13 cellular contexts compared by ENCODE assay signal in genomic region chr12:21642707-21643389, GRCh38. TPM values are rescaled to one million over a fixed set of nuclear protein-coding genes. Genes with fewer than 3 reads are reported as not detected.
DNase-seq lines count a peak whose midpoint lies in the region; ATAC-seq and TF ChIP-seq lines count a peak whose summit lies in the region.
"Had no signal": no experiment of that assay in that cellular context is flagged by ENCODE, and none has a peak within 500 bp of the region (broad histone marks: within the 10 kb centered on the region; RNA-seq: fewer than 3 reads in every experiment).

No MANE protein-coding gene starts in this region.

- ATAC-seq in GM18517 (IDR thresholded peaks at IDR 0.05; ENCODE audit: unreplicated experiment) = peak; percentile 63
- ATAC-seq in GM21717 (IDR thresholded peaks at IDR 0.05; ENCODE audit: unreplicated experiment) = peak; percentile 75
- ATAC-seq in heart right ventricle = peak in 7 of 8 donors; percentile 56 to 90 (median 83)
- no peak for ATAC-seq in GM19328 (IDR thresholded peaks at IDR 0.05; ENCODE audit: unreplicated experiment)
- no peak for ATAC-seq in HG03095 (IDR thresholded peaks at IDR 0.05; ENCODE audit: unreplicated experiment)
- ATAC-seq: body of pancreas, gastroesophageal sphincter had no signal

- H3K27me3 ChIP-seq in heart right ventricle = no peaks in the 10 kb centered on the region
- H3K27me3 ChIP-seq: body of pancreas, gastroesophageal sphincter had no signal

- peak overlapping the region in 9 of 10 donors; percentile 15 to 82 (median 61) for H3K27ac ChIP-seq in heart right ventricle
- H3K27ac ChIP-seq: gastroesophageal sphincter, PC-9 had no signal

- H3K4me3 ChIP-seq in heart right ventricle = no peak overlapping the region
- H3K4me3 ChIP-seq: body of pancreas, gastroesophageal sphincter, PC-9 had no signal

- H3K4me1 ChIP-seq in heart right ventricle = peaks cover 0 to 87% (median 47%) of the 10 kb centered on the region in 9 donors

- peaks cover 0 to 98% (median 47%) of the 10 kb centered on the region in 9 donors for H3K36me3 ChIP-seq in heart right ventricle

- intact Hi-C loops in heart right ventricle (cut with DNase I) = no loop called here

- WGBS in heart right ventricle, 2 donors = 6 to 26% methylated on average over 1 of the region's 1 CpG

- no peaks in the 10 kb centered on the region for H3K9me3 ChIP-seq in heart right ventricle
- H3K9me3 ChIP-seq: body of pancreas, gastroesophageal sphincter had no signal

- TF ChIP-seq CTCF in heart right ventricle (IDR thresholded peaks at IDR 0.05) = no peak

- DNase-seq in RKO (ENCODE audit: low spot score) (peak; percentile 65), heart right ventricle (peak in 1 of 2 donors; percentile 29), hippocampal formation (lab: John Stamatoyannopoulos, UW) (no peak), NCI-H1105 (lab: John Stamatoyannopoulos, UW) (no peak)
- DNase-seq: activated B cell treated with CpG ODN at 0.5 μM for 24 hours, body of pancreas, DMS 273 treated with DMSO at 0.1 percent for 48 hours, PC-9 had no signal

RNA-seq across cellular contexts. Expression of gene LDHB, which starts 14.8 kb away (rescaled TPM):
- total RNA-seq in heart right ventricle = 1,000 to 10,000 TPM; 1,251 to 3,111 (median 2,389) TPM
- polyA plus RNA-seq in heart right ventricle = 1,000 to 10,000 TPM; 1,053 to 1,184 TPM

RNA-seq across cellular contexts. Expression of gene GYS2, which starts 38.2 kb away (rescaled TPM):
- under 1 TPM in 4 of 10 donors, not detected in 6; 0.09 to 0.37 (median 0.25) TPM for total RNA-seq in heart right ventricle
- under 1 TPM in 1 of 2 donors, not detected in 1; 0.15 TPM for polyA plus RNA-seq in heart right ventricle
- total RNA-seq: activated B cell treated with CpG ODN at 0.5 μM for 24 hours, body of pancreas, gastroesophageal sphincter, PC-9 had no signal

Comparison
In these comparisons a context has a peak if more than half of its experiments do, and no peak if none do; other contexts are left out.
1. ATAC-seq: peak in GM18517 (single experiment), GM21717 (single experiment) and heart right ventricle (7 of 8); none in GM19328 (single experiment) and HG03095 (single experiment).